In genomic region chr1:197850042-197850441, GRCh38 we compare ENCODE assay signal across 22 cellular contexts. TPM values are rescaled to one million over a fixed set of nuclear protein-coding genes. Genes with fewer than 3 reads are reported as not detected.
"Had no signal": no experiment of that assay in that cellular context is flagged by ENCODE, and none has a peak within 500 bp of the region (broad histone marks: within the 10 kb centered on the region; RNA-seq: fewer than 3 reads in every experiment).

No MANE protein-coding gene starts in this region.

- H3K4me3 ChIP-seq: dorsolateral prefrontal cortex, gastrocnemius medialis, heart right ventricle, psoas muscle, testis, tibial nerve, upper lobe of right lung, vagina had no signal

- H3K9me3 ChIP-seq: gastrocnemius medialis, heart right ventricle, psoas muscle, testis, tibial nerve, upper lobe of right lung, vagina had no signal

- H3K4me1 ChIP-seq: gastrocnemius medialis, heart right ventricle, psoas muscle, testis, tibial nerve, upper lobe of right lung, vagina had no signal

- H3K27ac ChIP-seq: dorsolateral prefrontal cortex, gastrocnemius medialis, heart right ventricle, psoas muscle, testis, tibial nerve, upper lobe of right lung, vagina had no signal

- H3K36me3 ChIP-seq: gastrocnemius medialis, heart right ventricle, tibial nerve, upper lobe of right lung, vagina had no signal

- DNase-seq: cortex of kidney; dorsolateral prefrontal cortex; effector CD8-positive, alpha-beta T cell; gastrocnemius medialis; heart right ventricle; hypothalamus; kidney glomerular epithelial cell; midbrain; occipital lobe; psoas muscle; retina; stimulated activated CD4-positive, alpha-beta T cell treated with anti-CD3 and anti-CD28 coated beads, Interleukin-2, amount 100 ng/mL, for 24 hours; stimulated activated CD4-positive, alpha-beta T cell treated with anti-CD3 and anti-CD28 coated beads, Interleukin-4, amount 100 ng/mL, for 4 hours; stimulated activated naive B cell treated with anti-CD40 and anti-IgM and Interleukin-4, amounts not matched to agents 10 μg/mL and 1 μg/mL and 100 μg/mL, for 72 hours; stimulated activated naive CD8-positive, alpha-beta T cell treated with anti-CD3 and anti-CD28 coated beads, Interleukin-15, amount 100 ng/mL, for 72 hours; testis; upper lobe of right lung had no signal

- H3K27me3 ChIP-seq: gastrocnemius medialis, testis, upper lobe of right lung, vagina had no signal

- ATAC-seq: gastrocnemius medialis; heart right ventricle; natural killer cell treated with Interleukin-12 subunit alpha and Interleukin-12 subunit beta and Interleukin-15 and Interleukin-18, amount 100 ng/mL, for 72 hours; psoas muscle; sciatic nerve; stimulated activated naive B cell treated with anti-CD40 and anti-IgM and Interleukin-4, amounts not matched to agents 10 μg/mL and 1 μg/mL and 100 μg/mL, for 72 hours; stimulated activated naive CD8-positive, alpha-beta T cell treated with anti-CD3 and anti-CD28 coated beads, Interleukin-15, amount 100 ng/mL, for 72 hours; upper lobe of right lung had no signal

RNA-seq across cellular contexts. Expression of gene C1orf53, which starts 52.4 kb away (rescaled TPM):
- total RNA-seq: occipital lobe, skeletal muscle tissue, tibial nerve had no signal
